17 cellular contexts compared by ENCODE assay signal in genomic region chr2:46852124-46852523, GRCh38.
"Had no signal": no experiment of that assay in that cellular context is flagged by ENCODE, and none has a peak within 500 bp of the region (broad histone marks: within the 10 kb centered on the region; RNA-seq: fewer than 3 reads in every experiment).

No MANE protein-coding gene starts in this region.

- H3K36me3 ChIP-seq: ascending aorta, neutrophil had no signal

- H3K27me3 ChIP-seq: ascending aorta, dorsolateral prefrontal cortex had no signal

- H3K27ac ChIP-seq: neutrophil had no signal

- ATAC-seq: left lobe of liver; naive thymus-derived CD8-positive, alpha-beta T cell; stimulated activated naive B cell treated with anti-CD40 and anti-IgM and Interleukin-4, amounts not matched to agents 10 μg/mL and 1 μg/mL and 100 μg/mL, for 72 hours had no signal

- H3K4me3 ChIP-seq: ascending aorta, dorsolateral prefrontal cortex, skin epidermis had no signal

- H3K9me3 ChIP-seq: ascending aorta, neutrophil had no signal

- FAIRE-seq: islet of Langerhans had no signal

- DNase-seq: activated CD4-positive, CD25-positive, alpha-beta regulatory T cell treated with anti-CD3 and anti-CD28 coated beads, Interleukin-2, amount 50 U/mL, for 72 hours; activated naive CD4-positive, alpha-beta T cell; dorsolateral prefrontal cortex; erythroblast; mammary epithelial cell; naive thymus-derived CD8-positive, alpha-beta T cell; posterior cingulate gyrus; stimulated activated CD4-positive, alpha-beta T cell treated with anti-CD3 and anti-CD28 coated beads, Interleukin-15, amount 100 ng/mL, for 24 hours; stimulated activated CD4-positive, alpha-beta T cell treated with anti-CD3 and anti-CD28 coated beads, Interleukin-4, amount 100 ng/mL, for 1 hour; stimulated activated naive B cell treated with anti-CD40 and anti-IgM and Interleukin-4, amounts not matched to agents 10 μg/mL and 1 μg/mL and 100 μg/mL, for 72 hours; substantia nigra; T1000 had no signal
